In genomic region chr19:54420383-54421168, GRCh38 we compare ENCODE assay signal across 11 cellular contexts. TPM values are rescaled to one million over a fixed set of nuclear protein-coding genes. Genes with fewer than 3 reads are reported as not detected.
DNase-seq lines count a peak whose midpoint lies in the region; ATAC-seq, FAIRE-seq and TF ChIP-seq lines count a peak whose summit lies in the region.
"Had no signal": no experiment of that assay in that cellular context is flagged by ENCODE, and none has a peak within 500 bp of the region (broad histone marks: within the 10 kb centered on the region; RNA-seq: fewer than 3 reads in every experiment).

No MANE protein-coding gene starts in this region.

- H3K9ac ChIP-seq in NT2/D1 (ENCODE audit: insufficient read length, low read depth) (peak overlapping the region; percentile 46), mesendoderm (ENCODE audit: low read length) (no peak overlapping the region)

- no peak overlapping the region for H4K8ac ChIP-seq in mesendoderm (ENCODE audit: low read depth, low read length)

- no peaks in the 10 kb centered on the region for H3K36me3 ChIP-seq in NT2/D1 (ENCODE audit: insufficient read depth, insufficient read length, low read length)
- H3K36me3 ChIP-seq in mesendoderm (ENCODE audit: control insufficient read depth, insufficient read depth, low read length) = no peaks in the 10 kb centered on the region
- H3K36me3 ChIP-seq in testis (ENCODE audit: low read depth, missing control alignments) = no peaks in the 10 kb centered on the region
- H3K36me3 ChIP-seq: ovary, SJCRH30 had no signal

- FAIRE-seq in H54 (lab: Jason Lieb, UNC) = no peak
- FAIRE-seq: G401.6 had no signal

- H3K4ac ChIP-seq in mesendoderm (ENCODE audit: low read depth, low read length) = no peak overlapping the region

- H3K4me3 ChIP-seq in NT2/D1 (ENCODE audit: insufficient read length, low read depth) (peak overlapping the region; percentile 44), fibroblast of pulmonary artery (replicated peaks; ENCODE audit: low read depth, low read length) (no peak overlapping the region), mesendoderm (ENCODE audit: low read length) (no peak overlapping the region), testis (no peak overlapping the region)
- H3K4me3 ChIP-seq: ovary, SJCRH30 had no signal

- H4K5ac ChIP-seq in mesendoderm (ENCODE audit: low read length) = no peak overlapping the region

- H3K27ac ChIP-seq in mesendoderm (ENCODE audit: low read depth, low read length) (no peak overlapping the region), testis (peak overlapping the region; percentile 32 to 73)
- H3K27ac ChIP-seq: ovary, SJCRH30 had no signal

- H3K27me3 Mint-ChIP-seq in stimulated activated naive B cell treated with anti-CD40 and anti-IgM and Interleukin-4, amounts not matched to agents 10 μg/mL and 1 μg/mL and 100 μg/mL, for 72 hours = peaks cover 58 to 79% of the 10 kb centered on the region in 2 donors

- no peak for ATAC-seq in stimulated activated naive B cell treated with anti-CD40 and anti-IgM and Interleukin-4, amounts not matched to agents 10 μg/mL and 1 μg/mL and 100 μg/mL, for 72 hours (replicated peaks)

- no peaks in the 10 kb centered on the region for H3K79me1 ChIP-seq in mesendoderm (ENCODE audit: low read length)

- H3K27me3 ChIP-seq in NT2/D1 (ENCODE audit: insufficient read depth, insufficient read length) (peaks cover 26% of the 10 kb centered on the region), mesendoderm (ENCODE audit: insufficient read depth, low read length, poor library complexity) (peaks cover 10% of the 10 kb centered on the region), testis (no peaks in the 10 kb centered on the region)
- H3K27me3 ChIP-seq: ovary had no signal

- WGBS in mesendoderm (ENCODE audit: extremely low coverage, insufficient coverage, low lambda C conversion rate) = no CpG with 5 or more reads among the region's 37 CpGs
- 28 to 33% methylated on average over 15 to 37 of the region's 37 CpGs for WGBS in testis, 2 donors

- H3K4me3 Mint-ChIP-seq in stimulated activated naive B cell treated with anti-CD40 and anti-IgM and Interleukin-4, amounts not matched to agents 10 μg/mL and 1 μg/mL and 100 μg/mL, for 72 hours = no peak overlapping the region

- peaks cover 14 to 23% of the 10 kb centered on the region in 2 donors for H3K4me1 Mint-ChIP-seq in stimulated activated naive B cell treated with anti-CD40 and anti-IgM and Interleukin-4, amounts not matched to agents 10 μg/mL and 1 μg/mL and 100 μg/mL, for 72 hours

- peak; percentile 91 for DNase-seq in NT2/D1 (ENCODE audit: low read depth, low spot score)
- peak; percentile 76 for DNase-seq in fibroblast of pulmonary artery (ENCODE audit: low read depth)
- DNase-seq in mesendoderm = peak; percentile 52
- peak; percentile 94 for DNase-seq in testis
- DNase-seq in NCI-H510A treated with DMSO at 0.1 percent for 48 hours (lab: John Stamatoyannopoulos, UW) = no peak
- DNase-seq in H54 (ENCODE audit: insufficient read length, low spot score) = no peak
- no peak for DNase-seq in stimulated activated naive B cell treated with anti-CD40 and anti-IgM and Interleukin-4, amounts not matched to agents 10 μg/mL and 1 μg/mL and 100 μg/mL, for 72 hours
- DNase-seq: NCI-H2171 had no signal

- no peaks in the 10 kb centered on the region for H3K36me3 Mint-ChIP-seq in stimulated activated naive B cell treated with anti-CD40 and anti-IgM and Interleukin-4, amounts not matched to agents 10 μg/mL and 1 μg/mL and 100 μg/mL, for 72 hours

- TF ChIP-seq POLR2A in testis (IDR thresholded peaks at IDR 0.05) (no peak), H54 (IDR thresholded peaks at IDR 0.05; ENCODE audit: low read depth, low read length) (no peak)

- H3K18ac ChIP-seq in mesendoderm (ENCODE audit: low read length) = no peak overlapping the region

- H3K56ac ChIP-seq in mesendoderm (ENCODE audit: low read length) = peak overlapping the region; percentile 25

- no peak overlapping the region for H3K27ac Mint-ChIP-seq in stimulated activated naive B cell treated with anti-CD40 and anti-IgM and Interleukin-4, amounts not matched to agents 10 μg/mL and 1 μg/mL and 100 μg/mL, for 72 hours

- H3K4me1 ChIP-seq in NT2/D1 (ENCODE audit: insufficient read depth, insufficient read length) = peaks cover 19% of the 10 kb centered on the region
- no peaks in the 10 kb centered on the region for H3K4me1 ChIP-seq in mesendoderm (ENCODE audit: control insufficient read depth, low read depth, low read length)
- H3K4me1 ChIP-seq in testis = peaks cover 25% of the 10 kb centered on the region
- H3K4me1 ChIP-seq: SJCRH30 had no signal

- no peaks in the 10 kb centered on the region for H3K79me2 ChIP-seq in mesendoderm (ENCODE audit: control insufficient read depth, insufficient read depth, low read length)

- H3K23ac ChIP-seq in mesendoderm (ENCODE audit: low read length) = no peak overlapping the region

- no peaks in the 10 kb centered on the region for H3K9me3 Mint-ChIP-seq in stimulated activated naive B cell treated with anti-CD40 and anti-IgM and Interleukin-4, amounts not matched to agents 10 μg/mL and 1 μg/mL and 100 μg/mL, for 72 hours

- no peaks in the 10 kb centered on the region for H3K9me3 ChIP-seq in NT2/D1 (ENCODE audit: insufficient read depth, low read length)
- H3K9me3 ChIP-seq in testis = no peaks in the 10 kb centered on the region
- H3K9me3 ChIP-seq: ovary, SJCRH30 had no signal

- no peak overlapping the region for H2BK5ac ChIP-seq in mesendoderm (ENCODE audit: low read length)

- intact Hi-C loops in testis (cut with DNase I; ENCODE audit: low total_unique reads) = no loop called here

- no peak overlapping the region for H2AK5ac ChIP-seq in mesendoderm (ENCODE audit: low read length)

- H3K4me2 ChIP-seq in mesendoderm (ENCODE audit: low read length) = peak overlapping the region; percentile 27

- H2BK120ac ChIP-seq in mesendoderm (ENCODE audit: low read depth, low read length) = no peak overlapping the region

- H2BK15ac ChIP-seq in mesendoderm (replicated peaks; ENCODE audit: low read depth) = no peak overlapping the region

- TF ChIP-seq CTCF in fibroblast of pulmonary artery (IDR thresholded peaks at IDR 0.05; ENCODE audit: low read length, missing control alignments) (no peak), testis (IDR thresholded peaks at IDR 0.05) (no peak)

RNA-seq across cellular contexts. Expression of gene TTYH1, which starts 5.3 kb away (rescaled TPM):
- 3.2 TPM for polyA plus RNA-seq in mesendoderm (2013, experiment 1 of 2)
- 3.0 TPM for polyA plus RNA-seq in mesendoderm (2013, experiment 2 of 2)
- total RNA-seq in testis = 100 to 1,000 TPM; 226 to 248 TPM
- polyA plus RNA-seq in testis (ENCODE audit: insufficient read depth, low read depth, low replicate concordance) = 126 TPM
- total RNA-seq: SJCRH30 had no signal

RNA-seq across cellular contexts. Expression of gene LENG8, which starts 28.4 kb away (rescaled TPM):
- 54.1 TPM for polyA plus RNA-seq in mesendoderm (2013, experiment 1 of 2)
- 54.1 TPM for polyA plus RNA-seq in mesendoderm (2013, experiment 2 of 2)
- total RNA-seq in testis = 100 to 1,000 TPM; 313 to 507 TPM
- polyA plus RNA-seq in testis (ENCODE audit: insufficient read depth, low read depth, low replicate concordance) = 167 TPM

RNA-seq across cellular contexts. Expression of gene LENG9, which starts 43.0 kb away (rescaled TPM):
- polyA plus RNA-seq in mesendoderm (2013, experiment 1 of 2) = 0.72 TPM
- 0.88 TPM for polyA plus RNA-seq in mesendoderm (2013, experiment 2 of 2)
- total RNA-seq in testis = 1 to 10 TPM; 5.6 to 5.8 TPM
- polyA plus RNA-seq in testis (ENCODE audit: insufficient read depth, low read depth, low replicate concordance) = 1.9 TPM

RNA-seq across cellular contexts. Expression of gene CDC42EP5, which starts 52.5 kb away (rescaled TPM):
- 0.67 TPM for polyA plus RNA-seq in mesendoderm (2013, experiment 1 of 2)
- 1.9 TPM for polyA plus RNA-seq in mesendoderm (2013, experiment 2 of 2)
- 10 to 100 TPM; 10.2 to 11.9 TPM for total RNA-seq in testis
- 7.8 TPM for polyA plus RNA-seq in testis (ENCODE audit: insufficient read depth, low read depth, low replicate concordance)

RNA-seq across cellular contexts. Expression of gene LAIR1, which starts 55.8 kb away (rescaled TPM):
- polyA plus RNA-seq in mesendoderm (2013, experiment 1 of 2) = 0.07 TPM
- polyA plus RNA-seq in mesendoderm (2013, experiment 2 of 2) = not detected
- 1 to 10 TPM; 6.4 to 7.1 TPM for total RNA-seq in testis
- polyA plus RNA-seq in testis (ENCODE audit: insufficient read depth, low read depth, low replicate concordance) = 13.4 TPM
- total RNA-seq: SJCRH30 had no signal

Comparison
In these comparisons a context has a peak if more than half of its experiments do, and no peak if none do; other contexts are left out.
1. DNase-seq: peak in NT2/D1 (single experiment), fibroblast of pulmonary artery (single experiment), mesendoderm (single experiment) and testis (single experiment); none in NCI-H510A treated with DMSO at 0.1 percent for 48 hours (single experiment), H54 (single experiment) and stimulated activated naive B cell treated with anti-CD40 and anti-IgM and Interleukin-4, amounts not matched to agents 10 μg/mL and 1 μg/mL and 100 μg/mL, for 72 hours (single experiment).